Comparison of ENCODE assay signal across 14 cellular contexts in genomic region chr15:63013052-63013808, GRCh38. TPM values are rescaled to one million over a fixed set of nuclear protein-coding genes. Genes with fewer than 3 reads are reported as not detected.
DNase-seq lines count a peak whose midpoint lies in the region; ATAC-seq and TF ChIP-seq lines count a peak whose summit lies in the region.
"Had no signal": no experiment of that assay in that cellular context is flagged by ENCODE, and none has a peak within 500 bp of the region (broad histone marks: within the 10 kb centered on the region; RNA-seq: fewer than 3 reads in every experiment).

No MANE protein-coding gene starts in this region.

- intact Hi-C loops in mucosa of descending colon (cut with DNase I, micrococcal nuclease) = no loop called here

- H3K36me3 ChIP-seq in MG63 (no peaks in the 10 kb centered on the region), mucosa of descending colon (ENCODE audit: low read depth) (no peaks in the 10 kb centered on the region)

- TF ChIP-seq CTCF in AG10803 (conservative IDR thresholded peaks at IDR 0.05; ENCODE audit: low read length) (no peak), mucosa of descending colon (IDR thresholded peaks at IDR 0.05) (no peak)

- H3K27me3 ChIP-seq in MG63 = no peaks in the 10 kb centered on the region
- H3K27me3 ChIP-seq: testis had no signal

- no peaks in the 10 kb centered on the region for H3K4me1 ChIP-seq in mucosa of descending colon (ENCODE audit: low read depth)

- H3K27ac Mint-ChIP-seq in T-cell = no peak overlapping the region
- H3K27ac Mint-ChIP-seq: activated naive CD4-positive, alpha-beta T cell treated with anti-CD3 and anti-CD28 coated beads, Interleukin-2, amount 50 U/mL, for 24 hours; CD4-positive, alpha-beta T cell; naive thymus-derived CD4-positive, alpha-beta T cell had no signal

- CTCF ChIA-PET in T-cell (lab: Charles Lee) = no interaction called here

- POLR2A ChIA-PET in T-cell (lab: Charles Lee) = no interaction called here

- peak; percentile 68 for DNase-seq in AG10803 (ENCODE audit: low read depth)
- DNase-seq in MG63 = peak; percentile 74
- DNase-seq in dermis microvascular lymphatic vessel endothelial cell (ENCODE audit: low read depth in 2 of 2) = peak; percentile 34 to 84
- DNase-seq in lung microvascular endothelial cell (ENCODE audit: low read depth in 2 of 2) = peak; percentile 68 to 82
- no peak for DNase-seq in mucosa of descending colon
- no peak for DNase-seq in midbrain (lab: John Stamatoyannopoulos, UW)
- DNase-seq in T-cell = no peak
- no peak for DNase-seq in middle frontal gyrus (ENCODE audit: extremely low spot score, low spot score)
- DNase-seq: CD4-positive, alpha-beta T cell; glutamatergic neuron; naive thymus-derived CD4-positive, alpha-beta T cell; NCI-H1092 treated with DMSO at 0.1 percent for 48 hours; testis had no signal

- H3K4me3 Mint-ChIP-seq in T-cell = no peak overlapping the region
- H3K4me3 Mint-ChIP-seq: activated naive CD4-positive, alpha-beta T cell treated with anti-CD3 and anti-CD28 coated beads, Interleukin-2, amount 50 U/mL, for 24 hours; CD4-positive, alpha-beta T cell; naive thymus-derived CD4-positive, alpha-beta T cell had no signal

- no peak for ATAC-seq in mucosa of descending colon
- no peak for ATAC-seq in T-cell (replicated peaks in 1 of 4)
- ATAC-seq: naive thymus-derived CD4-positive, alpha-beta T cell had no signal

- no peaks in the 10 kb centered on the region for H3K9me3 Mint-ChIP-seq in T-cell
- H3K9me3 Mint-ChIP-seq: activated naive CD4-positive, alpha-beta T cell treated with anti-CD3 and anti-CD28 coated beads, Interleukin-2, amount 50 U/mL, for 24 hours; CD4-positive, alpha-beta T cell had no signal

- H3K36me3 Mint-ChIP-seq in T-cell = no peaks in the 10 kb centered on the region
- H3K36me3 Mint-ChIP-seq: activated naive CD4-positive, alpha-beta T cell treated with anti-CD3 and anti-CD28 coated beads, Interleukin-2, amount 50 U/mL, for 24 hours; naive thymus-derived CD4-positive, alpha-beta T cell had no signal

- peaks cover 5 to 6% of the 10 kb centered on the region in 2 donors for H3K27me3 Mint-ChIP-seq in T-cell
- H3K27me3 Mint-ChIP-seq: activated naive CD4-positive, alpha-beta T cell treated with anti-CD3 and anti-CD28 coated beads, Interleukin-2, amount 50 U/mL, for 24 hours; CD4-positive, alpha-beta T cell had no signal

- no peaks in the 10 kb centered on the region for H3K4me1 Mint-ChIP-seq in T-cell
- H3K4me1 Mint-ChIP-seq: activated naive CD4-positive, alpha-beta T cell treated with anti-CD3 and anti-CD28 coated beads, Interleukin-2, amount 50 U/mL, for 24 hours had no signal

- no peaks in the 10 kb centered on the region for H3K9me3 ChIP-seq in MG63
- no peaks in the 10 kb centered on the region for H3K9me3 ChIP-seq in mucosa of descending colon
- H3K9me3 ChIP-seq: testis had no signal

- H3K4me3 ChIP-seq in AG10803 (ENCODE audit: low read length) = no peak overlapping the region
- no peak overlapping the region for H3K4me3 ChIP-seq in MG63
- no peak overlapping the region for H3K4me3 ChIP-seq in mucosa of descending colon
- H3K4me3 ChIP-seq: testis had no signal

RNA-seq across cellular contexts. Expression of gene TPM1, which starts 29.3 kb away (rescaled TPM):
- 441 and 711 TPM in 2 replicates for total RNA-seq in MG63 (2014; rRNA removed; shearing (Covaris generic); ENCODE audit: low replicate concordance)
- total RNA-seq in dermis microvascular lymphatic vessel endothelial cell (165 and 241 TPM in 2 replicates), lung microvascular endothelial cell (164 and 217 TPM in 2 replicates), mucosa of descending colon (1,000 to 10,000 TPM in 1 of 3 donors, 100 to 1,000 TPM in 2; 613 to 1,704 (median 696) TPM), T-cell (10 to 100 TPM; 12.1 to 27.0 (median 23.3) TPM)

Comparison
In these comparisons a context has a peak if more than half of its experiments do, and no peak if none do; other contexts are left out.
1. DNase-seq: peak in AG10803 (single experiment), MG63 (single experiment), dermis microvascular lymphatic vessel endothelial cell (2 of 2) and lung microvascular endothelial cell (2 of 2); none in mucosa of descending colon (0 of 3), midbrain (single experiment), T-cell (0 of 34) and middle frontal gyrus (single experiment).